ENCODE assay signal across 8 cellular contexts in genomic region chr4:106315476-106315967, GRCh38.
A peak's percentile ranks its signal among the peaks of the same experiment; 100 is the strongest.
DNase-seq lines count a peak whose midpoint lies in the region; ATAC-seq and TF ChIP-seq lines count a peak whose summit lies in the region.

No MANE protein-coding gene starts in this region.

- peak overlapping the region; percentile 77 for H3K4me2 ChIP-seq in DOHH2 (ENCODE audit: low read length)

- H3K9me3 ChIP-seq in DOHH2 (ENCODE audit: control insufficient read depth, insufficient read depth, low read length) = no peaks in the 10 kb centered on the region
- no peaks in the 10 kb centered on the region for H3K9me3 ChIP-seq in neutrophil

- no peaks in the 10 kb centered on the region for H3K9me2 ChIP-seq in DOHH2 (replicated peaks; ENCODE audit: control insufficient read depth, low read length)

- 0 out of 2 replicates have a peak, but pooled peaks cover 6% of the 10 kb centered on the region for H4K20me1 ChIP-seq in DOHH2 (ENCODE audit: control insufficient read depth, insufficient read depth, low read depth, low read length)

- DNase-seq in SW480 (ENCODE audit: low spot score) (peak; percentile 57), erythroblast (lab: John Stamatoyannopoulos, UW) (peak; percentile 60 to 75), epidermal melanocyte (ENCODE audit: insufficient read length, low spot score) (no peak), iPS-NIHi7 (ENCODE audit: extremely low spot score) (no peak)

- H3F3A ChIP-seq in DOHH2 (ENCODE audit: control insufficient read depth, insufficient read depth) = peaks cover 6% of the 10 kb centered on the region; the same call in 1 of the 2 replicates

- peaks cover 28% of the 10 kb centered on the region for H3K36me3 ChIP-seq in DOHH2 (ENCODE audit: control insufficient read depth, low read length)
- no peaks in the 10 kb centered on the region for H3K36me3 ChIP-seq in neutrophil

- TF ChIP-seq POLR2A in erythroblast (IDR thresholded peaks at IDR 0.05; ENCODE audit: low read length) = no peak

- H3K4me1 ChIP-seq in DOHH2 (ENCODE audit: control insufficient read depth, low read length) = peaks cover 23% of the 10 kb centered on the region
- peaks cover 19% of the 10 kb centered on the region in 2 experiments for H3K4me1 ChIP-seq in neutrophil (ENCODE audit: control insufficient read depth in 1 of 2, insufficient read depth in 1 of 2, low read depth in 1 of 2, low read length in 1 of 2)

- H3K79me2 ChIP-seq in DOHH2 (ENCODE audit: control insufficient read depth, low read length) = peaks cover 93% of the 10 kb centered on the region

- ATAC-seq in GM19452 (IDR thresholded peaks at IDR 0.05; ENCODE audit: unreplicated experiment) = peak; percentile 30
- peak; percentile 8 for ATAC-seq in HG03469 (IDR thresholded peaks at IDR 0.05; ENCODE audit: unreplicated experiment)

- H3K27me3 ChIP-seq in DOHH2 (ENCODE audit: control insufficient read depth, low read length) = no peaks in the 10 kb centered on the region
- H3K27me3 ChIP-seq in neutrophil = no peaks in the 10 kb centered on the region

- TF ChIP-seq CTCF in DOHH2 (IDR thresholded peaks at IDR 0.05; ENCODE audit: low read depth, low read length, poor library complexity, severe bottlenecking) = no peak
- no peak for TF ChIP-seq CTCF in neutrophil (IDR thresholded peaks at IDR 0.05)

- H3K4me3 ChIP-seq in DOHH2 (ENCODE audit: low read length) = peak overlapping the region; percentile 90
- H3K4me3 ChIP-seq in neutrophil (ENCODE audit: low read depth in 1 of 2, low read length in 1 of 2) = peak overlapping the region; percentile 73 to 84

- H3K27ac ChIP-seq in DOHH2 (ENCODE audit: low read depth, low read length) (peak overlapping the region; percentile 73), neutrophil (peak overlapping the region; percentile 89)

Comparison
In these comparisons a context has a peak if more than half of its experiments do, and no peak if none do; other contexts are left out.
1. DNase-seq: peak in SW480 (single experiment) and erythroblast (2 of 2); none in epidermal melanocyte (single experiment) and iPS-NIHi7 (single experiment).